Comparison of ENCODE assay signal across 18 cellular contexts in genomic region chr4:88356771-88357170, GRCh38. TPM values are rescaled to one million over a fixed set of nuclear protein-coding genes. Genes with fewer than 3 reads are reported as not detected.
A peak's percentile ranks its signal among the peaks of the same experiment; 100 is the strongest.
DNase-seq lines count a peak whose midpoint lies in the region; ATAC-seq, FAIRE-seq and TF ChIP-seq lines count a peak whose summit lies in the region.
"Had no signal": no experiment of that assay in that cellular context is flagged by ENCODE, and none has a peak within 500 bp of the region (broad histone marks: within the 10 kb centered on the region; RNA-seq: fewer than 3 reads in every experiment).

No MANE protein-coding gene starts in this region.

- H3K23ac ChIP-seq in trophoblast cell (ENCODE audit: low read length), result no peak overlapping the region

- H4K12ac ChIP-seq in trophoblast cell (ENCODE audit: low read depth, low read length), result no peak overlapping the region

- no peaks in the 10 kb centered on the region for H4K20me1 ChIP-seq in GM23248 (ENCODE audit: insufficient read depth)

- no peak overlapping the region for H3K4me2 ChIP-seq in GM23248 (ENCODE audit: unreplicated experiment)
- no peak overlapping the region for H3K4me2 ChIP-seq in trophoblast cell (ENCODE audit: low read length)

- H3K27me3 ChIP-seq in GM23248 (replicated peaks; ENCODE audit: insufficient read depth), result no peaks in the 10 kb centered on the region
- no peaks in the 10 kb centered on the region for H3K27me3 ChIP-seq in bronchial epithelial cell (ENCODE audit: control insufficient read depth, insufficient read depth, low read length)
- no peaks in the 10 kb centered on the region for H3K27me3 ChIP-seq in trophoblast cell (ENCODE audit: insufficient read depth, low read length)
- H3K27me3 ChIP-seq: BE2C had no signal

- TF ChIP-seq CTCF in bronchial epithelial cell (IDR thresholded peaks at IDR 0.05; ENCODE audit: insufficient read depth, low read length, severe bottlenecking), result no peak

- H2BK12ac ChIP-seq in trophoblast cell (ENCODE audit: low read length), result no peak overlapping the region

- no peak for ATAC-seq in stimulated activated naive CD8-positive, alpha-beta T cell treated with anti-CD3 and anti-CD28 coated beads, Interleukin-15, Interleukin-2, amounts not matched to agents 100 U/mL and 50 U/mL, for 24 hours

- no peak overlapping the region for H3K4ac ChIP-seq in trophoblast cell (ENCODE audit: low read depth, low read length)

- in situ Hi-C loops in GM23248 (cut with MboI), result no loop called here

- no peak for FAIRE-seq in bronchial epithelial cell (lab: Jason Lieb, UNC)
- FAIRE-seq: A204.1, GM12892 had no signal

- no peaks in the 10 kb centered on the region for H3K79me1 ChIP-seq in trophoblast cell (ENCODE audit: low read length)

- H3K36me3 ChIP-seq in GM23248 (ENCODE audit: low read depth), result no peaks in the 10 kb centered on the region
- H3K36me3 ChIP-seq in bronchial epithelial cell (ENCODE audit: control insufficient read depth, insufficient read depth, low read length), result no peaks in the 10 kb centered on the region
- no peaks in the 10 kb centered on the region for H3K36me3 ChIP-seq in trophoblast cell (ENCODE audit: control insufficient read depth in 1 of 2, insufficient read depth in 2 of 2, low read length in 2 of 2)
- H3K36me3 ChIP-seq: BE2C had no signal

- H3K4me3 ChIP-seq in GM23248 (no peak overlapping the region), bronchial epithelial cell (ENCODE audit: low read depth, low read length) (no peak overlapping the region), trophoblast cell (ENCODE audit: low read depth, low read length) (no peak overlapping the region)

- no peaks in the 10 kb centered on the region for H3K9me3 ChIP-seq in GM23248 (ENCODE audit: low read depth)
- H3K9me3 ChIP-seq in trophoblast cell (ENCODE audit: insufficient read depth, low read depth, low read length), result peaks cover 2% of the 10 kb centered on the region
- H3K9me3 ChIP-seq: BE2C had no signal

- H3K79me2 ChIP-seq in GM23248 (ENCODE audit: insufficient read depth) (no peaks in the 10 kb centered on the region), trophoblast cell (ENCODE audit: control insufficient read depth, insufficient read depth, low read length, poor library complexity) (no peaks in the 10 kb centered on the region)

- peaks cover 9% of the 10 kb centered on the region; the same call in 1 of the 2 replicates for H3F3A ChIP-seq in GM23248 (ENCODE audit: insufficient read depth)

- H2BK5ac ChIP-seq in trophoblast cell (ENCODE audit: low read depth, low read length, poor library complexity), result no peak overlapping the region

- H3K4me1 ChIP-seq in GM23248 (ENCODE audit: insufficient read depth), result peaks cover 9% of the 10 kb centered on the region
- H3K4me1 ChIP-seq in trophoblast cell (ENCODE audit: control insufficient read depth in 1 of 2, insufficient read depth in 2 of 2, low read length in 2 of 2), result no peaks in the 10 kb centered on the region
- H3K4me1 ChIP-seq: BE2C had no signal

- DNase-seq in GM23248 (peak; percentile 25), bronchial epithelial cell (ENCODE audit: low read depth) (peak; percentile 25), fibroblast of gingiva (ENCODE audit: low read depth) (peak; percentile 2), trophoblast cell (peak; percentile 61 to 75), globus pallidus (ENCODE audit: low spot score) (no peak), NCI-H69 (lab: John Stamatoyannopoulos, UW) (no peak), T-helper 2 cell (no peak)
- DNase-seq in stimulated activated naive CD8-positive, alpha-beta T cell treated with anti-CD3 and anti-CD28 coated beads, Interleukin-15, Interleukin-2, amounts not matched to agents 100 U/mL and 50 U/mL, for 24 hours, result no peak
- DNase-seq: BE2C; CD4-positive, alpha-beta memory T cell; DMS153; DMS79 treated with DMSO at 0.1 percent for 48 hours; GDM1; HCEC 1CT had no signal

- H2BK120ac ChIP-seq in trophoblast cell (ENCODE audit: insufficient read depth, low read length, poor library complexity), result no peak overlapping the region

- no peak overlapping the region for H4K8ac ChIP-seq in trophoblast cell (ENCODE audit: low read depth, low read length)

- no peak overlapping the region for H4K91ac ChIP-seq in trophoblast cell (ENCODE audit: low read depth, low read length)

- H3K9ac ChIP-seq in GM23248 (no peak overlapping the region), trophoblast cell (ENCODE audit: low read length) (no peak overlapping the region)

- H3K27ac ChIP-seq in GM23248 (no peak overlapping the region), trophoblast cell (ENCODE audit: low read depth, low read length) (no peak overlapping the region)
- H3K27ac ChIP-seq: C4-2B, HL-60 had no signal

- H3K14ac ChIP-seq in trophoblast cell (ENCODE audit: low read length), result no peak overlapping the region

- H3K18ac ChIP-seq in trophoblast cell (ENCODE audit: low read length), result no peak overlapping the region

- H3K9me2 ChIP-seq in GM23248 (ENCODE audit: insufficient read depth), result no peaks in the 10 kb centered on the region

- no peak overlapping the region for H2AK5ac ChIP-seq in trophoblast cell (ENCODE audit: low read length)

- no peak overlapping the region for H2AFZ ChIP-seq in GM23248
- no peak overlapping the region for H2AFZ ChIP-seq in trophoblast cell (ENCODE audit: insufficient read depth, low read length, poor library complexity)

RNA-seq across cellular contexts. Expression of gene HERC6, which starts 21.9 kb away (rescaled TPM):
- total RNA-seq in GM23248 (2014; rRNA removed; shearing (Covaris generic)), result 0.51 and 1.1 TPM in 2 replicates
- 1.2 and 1.3 TPM in 2 replicates for polyA plus RNA-seq in GM23248 (2016; fragmentation: Nextera tagmentation; extraction: Ambion mirVana)
- 1.1 and 2.2 TPM in 2 replicates for total RNA-seq in bronchial epithelial cell
- 1.4 and 1.5 TPM in 2 replicates for polyA plus RNA-seq in trophoblast cell (2013)

Comparison
In these comparisons a context has a peak if more than half of its experiments do, and no peak if none do; other contexts are left out.
1. DNase-seq: peak in GM23248 (single experiment), bronchial epithelial cell (single experiment), fibroblast of gingiva (single experiment) and trophoblast cell (2 of 2); none in globus pallidus (single experiment), NCI-H69 (single experiment), T-helper 2 cell (0 of 5) and stimulated activated naive CD8-positive, alpha-beta T cell treated with anti-CD3 and anti-CD28 coated beads, Interleukin-15, Interleukin-2, amounts not matched to agents 100 U/mL and 50 U/mL, for 24 hours (single experiment).